ENCODE assay signal across 8 cellular contexts in the genomic region with DNA sequence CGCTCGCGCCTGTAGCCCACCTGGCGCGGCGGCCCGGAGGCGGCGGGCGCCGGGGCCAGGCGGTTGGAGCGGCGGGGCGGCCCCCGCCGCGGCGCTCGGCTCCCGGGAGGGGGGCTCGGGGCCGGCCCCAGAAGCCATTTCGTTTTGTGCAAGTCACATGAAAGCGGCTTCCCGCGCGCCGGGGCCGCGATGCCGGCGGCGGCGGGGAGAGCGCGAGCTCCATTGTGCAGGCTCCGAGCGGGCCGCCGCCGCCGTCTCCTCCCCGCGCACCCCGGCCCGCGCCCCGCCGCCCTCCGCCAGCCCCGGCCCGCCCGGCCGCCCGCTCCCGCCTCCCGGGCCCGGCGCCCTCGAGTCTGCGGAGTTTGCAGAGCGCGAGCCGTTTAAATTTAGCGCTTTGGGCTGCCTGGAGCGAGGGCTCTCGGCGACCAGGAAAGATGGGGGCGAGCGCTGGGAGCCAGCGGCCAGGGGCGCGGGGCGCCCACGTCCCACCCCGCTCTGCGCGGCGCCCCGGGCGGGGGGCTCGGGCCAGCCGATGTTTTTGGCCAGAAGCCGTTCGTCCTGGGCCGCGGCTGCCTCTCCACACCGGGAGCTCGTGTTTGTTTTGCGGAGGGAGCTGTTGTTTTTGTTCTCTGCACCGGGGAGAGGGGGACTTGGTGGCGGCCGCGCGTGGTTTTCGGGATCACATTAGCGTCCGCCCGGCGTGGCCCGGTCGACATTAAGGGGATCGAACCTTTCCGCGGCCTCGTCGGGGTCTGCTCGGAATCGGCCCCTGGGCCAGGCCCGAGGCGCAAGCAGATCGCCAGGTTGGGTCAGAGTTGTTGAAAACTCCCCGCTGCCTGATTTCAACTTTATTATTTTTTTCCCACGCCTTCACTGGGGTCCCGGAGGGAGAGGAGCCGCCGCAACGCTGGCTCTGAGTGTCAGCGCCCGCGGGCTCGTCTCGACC. TPM values are rescaled to one million over a fixed set of nuclear protein-coding genes. Genes with fewer than 3 reads are reported as not detected.
A peak's percentile ranks its signal among the peaks of the same experiment; 100 is the strongest.
DNase-seq lines count a peak whose midpoint lies in the region; ATAC-seq and TF ChIP-seq lines count a peak whose summit lies in the region.

No MANE protein-coding gene starts in this region.

- 1% methylated on average over 124 of the region's 124 CpGs for WGBS in sigmoid colon, 2 donors

- ATAC-seq in HG03469 (IDR thresholded peaks at IDR 0.05; ENCODE audit: unreplicated experiment): no peak

- H3K27me3 ChIP-seq in OCI-LY3 (ENCODE audit: low read depth, low read length) (no peaks in the 10 kb centered on the region), sigmoid colon (no peaks in the 10 kb centered on the region)

- peak overlapping the region; percentile 81 for H3K4me3 ChIP-seq in OCI-LY3 (ENCODE audit: low read length)
- peak overlapping the region; percentile 65 for H3K4me3 ChIP-seq in iPS-11a (ENCODE audit: low read depth, low read length)
- H3K4me3 ChIP-seq in sigmoid colon: peak overlapping the region; percentile 41 to 84 (median 70)

- intact Hi-C loops in sigmoid colon (cut with DNase I): loop anchor here (10.0 kb wide), 1 partner anchor 202 kb away; a partner anchor contains a TSS

- no peak for TF ChIP-seq CTCF in OCI-LY3 (IDR thresholded peaks at IDR 0.05; ENCODE audit: low read depth, low read length)
- TF ChIP-seq CTCF in sigmoid colon (IDR thresholded peaks at IDR 0.05): no peak

- peaks cover 70% of the 10 kb centered on the region for H3K79me2 ChIP-seq in OCI-LY3 (ENCODE audit: low read length)

- H3K4me1 ChIP-seq in OCI-LY3 (ENCODE audit: low read length): peaks cover 43% of the 10 kb centered on the region
- H3K4me1 ChIP-seq in sigmoid colon: peaks cover 0 to 21% (median 16%) of the 10 kb centered on the region in 4 donors

- peak overlapping the region; percentile 92 for H3K27ac ChIP-seq in OCI-LY3 (ENCODE audit: low read length)
- peak overlapping the region; percentile 79 to 92 (median 87) for H3K27ac ChIP-seq in sigmoid colon

- H4K20me1 ChIP-seq in OCI-LY3 (ENCODE audit: insufficient read depth, low read length): peaks cover 11% of the 10 kb centered on the region

- H3K36me3 ChIP-seq in OCI-LY3 (replicated peaks; ENCODE audit: low read depth, low read length) (peaks cover 15% of the 10 kb centered on the region), sigmoid colon (no peaks in the 10 kb centered on the region)

- DNase-seq in NCI-H2107 (lab: John Stamatoyannopoulos, UW) (peak; percentile 58), NCI-H2107 treated with DMSO at 0.1 percent for 48 hours (lab: John Stamatoyannopoulos, UW; ENCODE audit: unreplicated experiment) (no peak), astrocyte of the hippocampus (ENCODE audit: low read depth, low spot score) (peak; percentile 64), sigmoid colon (no peak), DMS79 (lab: John Stamatoyannopoulos, UW) (no peak)

- 0 out of 2 replicates have a peak overlapping the region, but pooled peaks have one; percentile 16 for H2AFZ ChIP-seq in OCI-LY3 (ENCODE audit: low read depth, low read length)

- H3K9ac ChIP-seq in OCI-LY3 (ENCODE audit: low read length): peak overlapping the region; percentile 93

- no peak for TF ChIP-seq EP300 in sigmoid colon (IDR thresholded peaks at IDR 0.05)

- no peak for TF ChIP-seq POLR2A in sigmoid colon (IDR thresholded peaks at IDR 0.05)

- H3K9me3 ChIP-seq in OCI-LY3 (ENCODE audit: insufficient read depth, low read length) (peaks cover 17% of the 10 kb centered on the region; the same call in 1 of the 2 replicates), sigmoid colon (no peaks in the 10 kb centered on the region)

- H3K4me2 ChIP-seq in OCI-LY3 (ENCODE audit: low read length): peak overlapping the region; percentile 98

RNA-seq across cellular contexts. Expression of a gene that starts 1.0 kb away (rescaled TPM):
- total RNA-seq in sigmoid colon: 1 to 10 TPM; 6.2 to 6.9 (median 6.5) TPM
- 1 to 10 TPM; 1.2 to 7.4 (median 3.5) TPM for polyA plus RNA-seq in sigmoid colon

RNA-seq across cellular contexts. Expression of a gene that starts 55.9 kb away (rescaled TPM):
- 10 to 100 TPM; 32.9 to 87.5 (median 57.3) TPM for total RNA-seq in sigmoid colon
- 100 to 1,000 TPM in 1 of 3 donors, 10 to 100 TPM in 2; 15.6 to 141 (median 35.4) TPM for polyA plus RNA-seq in sigmoid colon

Comparison
In these comparisons a context has a peak if more than half of its experiments do, and no peak if none do; other contexts are left out.
1. DNase-seq: peak in NCI-H2107 (single experiment) and astrocyte of the hippocampus (single experiment); none in NCI-H2107 treated with DMSO at 0.1 percent for 48 hours (single experiment), sigmoid colon (single experiment) and DMS79 (single experiment).
2. Peak in every context shown above with its lines, with median percentiles within 50 percentile points of each other: H3K4me3 ChIP-seq.